ENCODE assay signal across 14 cellular contexts in the genomic region with DNA sequence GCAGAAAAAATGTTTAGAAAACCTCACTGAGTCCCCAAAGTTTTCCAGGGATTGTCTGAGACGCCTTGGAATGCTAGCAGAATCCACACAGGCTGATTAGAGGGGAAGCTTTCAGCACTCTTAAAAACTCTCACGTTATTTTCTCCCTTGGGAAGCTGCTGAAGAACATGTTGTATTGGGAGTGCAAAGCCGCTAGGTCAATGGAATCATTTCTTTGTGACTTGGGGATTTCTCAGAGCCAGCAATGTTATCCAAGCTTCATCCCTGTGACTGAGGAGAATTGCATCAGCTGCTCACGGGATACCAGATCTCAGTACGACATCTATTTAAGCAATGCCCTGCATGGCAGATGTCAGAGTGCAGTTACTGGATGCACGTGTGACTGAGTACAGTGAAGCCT.
DNase-seq lines count a peak whose midpoint lies in the region; ATAC-seq, FAIRE-seq and TF ChIP-seq lines count a peak whose summit lies in the region.
"Had no signal": no experiment of that assay in that cellular context is flagged by ENCODE, and none has a peak within 500 bp of the region (broad histone marks: within the 10 kb centered on the region; RNA-seq: fewer than 3 reads in every experiment).

No MANE protein-coding gene starts in this region.

- DNase-seq in SK-N-SH (peak; percentile 1), fibroblast of gingiva (ENCODE audit: low read depth) (peak; percentile 80), mucosa of gallbladder (ENCODE audit: low spot score) (peak; percentile 18), aorta (no peak), urothelium cell line (ENCODE audit: low spot score) (no peak)
- no peak for DNase-seq in activated T-cell treated with anti-CD3 and anti-CD28 coated beads, Interleukin-2, amount 50 U/mL, for 4 hours
- DNase-seq in CD4-positive, alpha-beta memory T cell: no peak
- DNase-seq: activated CD8-positive, alpha-beta T cell treated with anti-CD3 and anti-CD28 coated beads for 36 hours; activated naive CD8-positive, alpha-beta T cell treated with anti-CD3 and anti-CD28 coated beads for 36 hours; midbrain had no signal

- no peak overlapping the region for H3K27ac Mint-ChIP-seq in CD4-positive, alpha-beta memory T cell
- H3K27ac Mint-ChIP-seq: activated CD8-positive, alpha-beta T cell treated with anti-CD3 and anti-CD28 coated beads for 36 hours; activated naive CD8-positive, alpha-beta T cell treated with anti-CD3 and anti-CD28 coated beads for 36 hours; stimulated activated naive CD8-positive, alpha-beta T cell treated with anti-CD3 and anti-CD28 coated beads, Interleukin-15, Interleukin-2, amounts not matched to agents 100 ng/mL and 50 ng/mL, for 24 hours; T-helper 1 cell treated with Interleukin-12 subunit alpha and Interleukin-12 subunit beta and Interleukin-4 antibody, amounts not matched to agents 30 μg/mL and 1 μg/mL, for 36 hours had no signal

- no peaks in the 10 kb centered on the region for H3K9me3 ChIP-seq in SK-N-SH
- H3K9me3 ChIP-seq in aorta (ENCODE audit: control insufficient read depth, low read length): no peaks in the 10 kb centered on the region
- H3K9me3 ChIP-seq in CD4-positive, alpha-beta memory T cell (ENCODE audit: control insufficient read depth in 1 of 2, low read length in 2 of 2): no peaks in the 10 kb centered on the region

- no peaks in the 10 kb centered on the region for H3F3A ChIP-seq in SK-N-SH (replicated peaks; ENCODE audit: insufficient read depth)

- H3K9me2 ChIP-seq in SK-N-SH: no peaks in the 10 kb centered on the region

- intact Hi-C loops in aorta (cut with DNase I): loop anchor here in 1 of 2 donors (5.0 kb wide), 1 partner anchor 641 kb away; no protein-coding TSS in a partner anchor
- intact Hi-C loops in CD4-positive, alpha-beta memory T cell (cut with micrococcal nuclease): no loop called here

- H3K36me3 Mint-ChIP-seq in activated T-cell treated with anti-CD3 and anti-CD28 coated beads, Interleukin-2, amount 50 U/mL, for 4 hours (ENCODE audit: insufficient read depth): no peaks in the 10 kb centered on the region
- H3K36me3 Mint-ChIP-seq in CD4-positive, alpha-beta memory T cell: no peaks in the 10 kb centered on the region
- H3K36me3 Mint-ChIP-seq: activated naive CD8-positive, alpha-beta T cell treated with anti-CD3 and anti-CD28 coated beads for 36 hours had no signal

- POLR2A ChIA-PET in SK-N-SH (lab: Yijun Ruan, JAX): no interaction called here
- POLR2A ChIA-PET in CD4-positive, alpha-beta memory T cell (lab: Charles Lee; ENCODE audit: partially characterized antibody): no interaction called here

- H3K4me3 Mint-ChIP-seq in activated T-cell treated with anti-CD3 and anti-CD28 coated beads, Interleukin-2, amount 50 U/mL, for 4 hours: no peak overlapping the region
- no peak overlapping the region for H3K4me3 Mint-ChIP-seq in CD4-positive, alpha-beta memory T cell
- H3K4me3 Mint-ChIP-seq: activated CD8-positive, alpha-beta T cell treated with anti-CD3 and anti-CD28 coated beads for 36 hours; activated naive CD8-positive, alpha-beta T cell treated with anti-CD3 and anti-CD28 coated beads for 36 hours; stimulated activated naive CD8-positive, alpha-beta T cell treated with anti-CD3 and anti-CD28 coated beads, Interleukin-15, Interleukin-2, amounts not matched to agents 100 ng/mL and 50 ng/mL, for 24 hours; T-helper 1 cell treated with Interleukin-12 subunit alpha and Interleukin-12 subunit beta and Interleukin-4 antibody, amounts not matched to agents 30 μg/mL and 1 μg/mL, for 36 hours had no signal

- no peak overlapping the region for H2AFZ ChIP-seq in SK-N-SH (ENCODE audit: low read depth)

- no peaks in the 10 kb centered on the region for H3K27me3 Mint-ChIP-seq in activated T-cell treated with anti-CD3 and anti-CD28 coated beads, Interleukin-2, amount 50 U/mL, for 4 hours (ENCODE audit: low read depth)
- H3K27me3 Mint-ChIP-seq in CD4-positive, alpha-beta memory T cell: peaks cover 0 to 1% of the 10 kb centered on the region in 2 donors
- H3K27me3 Mint-ChIP-seq: activated CD8-positive, alpha-beta T cell treated with anti-CD3 and anti-CD28 coated beads for 36 hours; activated naive CD8-positive, alpha-beta T cell treated with anti-CD3 and anti-CD28 coated beads for 36 hours; stimulated activated naive CD8-positive, alpha-beta T cell treated with anti-CD3 and anti-CD28 coated beads, Interleukin-15, Interleukin-2, amounts not matched to agents 100 ng/mL and 50 ng/mL, for 24 hours had no signal

- peaks cover 8% of the 10 kb centered on the region for H3K9me3 Mint-ChIP-seq in activated T-cell treated with anti-CD3 and anti-CD28 coated beads, Interleukin-2, amount 50 U/mL, for 4 hours
- peaks cover 0 to 28% (median 9%) of the 10 kb centered on the region in 8 donors for H3K9me3 Mint-ChIP-seq in CD4-positive, alpha-beta memory T cell

- no peak for TF ChIP-seq EP300 in SK-N-SH (IDR thresholded peaks at IDR 0.05; ENCODE audit: borderline replicate concordance in 1 of 2, low read depth in 1 of 2, low read length in 1 of 2)

- H3K27me3 ChIP-seq in SK-N-SH (ENCODE audit: insufficient read depth) (no peaks in the 10 kb centered on the region), aorta (ENCODE audit: control insufficient read depth in 1 of 2, insufficient read depth in 2 of 2, low read length in 1 of 2) (no peaks in the 10 kb centered on the region)
- H3K27me3 ChIP-seq in CD4-positive, alpha-beta memory T cell (ENCODE audit: insufficient read depth, low read length): no peaks in the 10 kb centered on the region

- WGBS in SK-N-SH (ENCODE audit: low lambda C conversion rate): 50% methylated on average over 6 of the region's 6 CpGs
- 3 to 7% methylated on average over 6 of the region's 6 CpGs for WGBS in aorta, 2 donors

- H3K27ac ChIP-seq in SK-N-SH (ENCODE audit: low read depth in 2 of 2, low read length in 1 of 2): no peak overlapping the region
- H3K27ac ChIP-seq in aorta (ENCODE audit: low read depth in 1 of 2, low read length in 2 of 2): peak overlapping the region; percentile 1 to 33
- no peak overlapping the region for H3K27ac ChIP-seq in CD4-positive, alpha-beta memory T cell (ENCODE audit: low read depth, low read length)
- H3K27ac ChIP-seq: KMS-11 had no signal

- H4K20me1 ChIP-seq in SK-N-SH (ENCODE audit: insufficient read depth): no peaks in the 10 kb centered on the region

- no peak overlapping the region for H3K4me2 ChIP-seq in SK-N-SH
- H3K4me2 ChIP-seq: KMS-11 had no signal

- no peak for TF ChIP-seq CTCF in SK-N-SH (IDR thresholded peaks at IDR 0.05)

- no peak overlapping the region for H3K4me3 ChIP-seq in SK-N-SH (ENCODE audit: low read depth in 2 of 2, low read length in 1 of 2)
- no peak overlapping the region for H3K4me3 ChIP-seq in aorta (ENCODE audit: low read length in 2 of 2)
- no peak overlapping the region for H3K4me3 ChIP-seq in CD4-positive, alpha-beta memory T cell (ENCODE audit: low read length in 2 of 2)

- H3K79me2 ChIP-seq in SK-N-SH (ENCODE audit: insufficient read depth): no peaks in the 10 kb centered on the region

- FAIRE-seq in urothelium cell line (lab: Jason Lieb, UNC): no peak

- H3K9ac ChIP-seq in SK-N-SH: no peak overlapping the region
- H3K9ac ChIP-seq: KMS-11 had no signal

- H3K36me3 ChIP-seq in SK-N-SH (replicated peaks in 1 of 2; ENCODE audit: control insufficient read depth in 1 of 2, insufficient read depth in 2 of 2, low read length in 1 of 2) (no peaks in the 10 kb centered on the region), aorta (ENCODE audit: control insufficient read depth in 1 of 2, insufficient read depth in 2 of 2, low read length in 1 of 2) (no peaks in the 10 kb centered on the region)
- H3K36me3 ChIP-seq in CD4-positive, alpha-beta memory T cell (ENCODE audit: insufficient read depth, low read length): no peaks in the 10 kb centered on the region

- no peak for TF ChIP-seq RAD21 in SK-N-SH (IDR thresholded peaks at IDR 0.05; ENCODE audit: low read length)

- ATAC-seq in SK-N-SH treated with all-trans-retinoic acid at 6 μM for 48 hours (no peak), aorta (ENCODE audit: low FRiP score) (peak; percentile 92)
- ATAC-seq in activated T-cell treated with anti-CD3 and anti-CD28 coated beads, Interleukin-2, amount 50 U/mL, for 4 hours: no peak
- ATAC-seq: activated CD8-positive, alpha-beta T cell treated with anti-CD3 and anti-CD28 coated beads for 36 hours had no signal

- H3K4me1 Mint-ChIP-seq in activated T-cell treated with anti-CD3 and anti-CD28 coated beads, Interleukin-2, amount 50 U/mL, for 4 hours (ENCODE audit: low read depth): no peaks in the 10 kb centered on the region
- H3K4me1 Mint-ChIP-seq in CD4-positive, alpha-beta memory T cell: no peaks in the 10 kb centered on the region
- H3K4me1 Mint-ChIP-seq: activated naive CD8-positive, alpha-beta T cell treated with anti-CD3 and anti-CD28 coated beads for 36 hours had no signal

- no peaks in the 10 kb centered on the region; a peak in 2 of 4 replicates for H3K4me1 ChIP-seq in SK-N-SH (ENCODE audit: control insufficient read depth in 1 of 2, insufficient read depth in 2 of 2, low read depth in 1 of 2, low read length in 1 of 2)
- H3K4me1 ChIP-seq in aorta (ENCODE audit: control insufficient read depth in 1 of 2, insufficient read depth in 2 of 2, low read length in 2 of 2): peaks cover 2 to 10% of the 10 kb centered on the region in 2 donors
- no peaks in the 10 kb centered on the region for H3K4me1 ChIP-seq in CD4-positive, alpha-beta memory T cell (ENCODE audit: insufficient read depth, low read length)

- CTCF ChIA-PET in SK-N-SH (lab: Yijun Ruan, JAX): interaction anchor here (1.1 to 1.9 kb wide), 2 partner anchors 8 to 672 kb away, joined by 3 to 5 read pairs; no protein-coding TSS in a partner anchor
- CTCF ChIA-PET in CD4-positive, alpha-beta memory T cell (lab: Charles Lee; ENCODE audit: partially characterized antibody): no interaction called here

TF ChIP-seq in SK-N-SH, 30 proteins besides CTCF, POLR2A, EP300 and RAD21:
- TF ChIP-seq MXI1 (IDR thresholded peaks at IDR 0.05; ENCODE audit: low read depth, low read length): peak; percentile 41; the same call in 1 of the 2 replicates
- TF ChIP-seq EZH2phosphoT487 (IDR thresholded peaks at IDR 0.05; ENCODE audit: borderline replicate concordance, low read depth): no peak
- TF ChIP-seq GATA2 (CRISPR knock-in tag; IDR thresholded peaks at IDR 0.05): peak; percentile 26; the same call in 1 of the 2 replicates

TF ChIP-seq in SK-N-SH treated with all-trans-retinoic acid at 6 μM for 48 hours, 23 proteins besides CTCF, POLR2A, EP300 and RAD21:
- TF ChIP-seq ZNF8 (CRISPR knock-in tag; IDR thresholded peaks at IDR 0.05) (no peak), OSR1 (CRISPR knock-in tag; IDR thresholded peaks at IDR 0.05) (no peak), SNAI2 (CRISPR knock-in tag; IDR thresholded peaks at IDR 0.05) (no peak), RARB (CRISPR knock-in tag; IDR thresholded peaks at IDR 0.05) (no peak), CSDC2 (CRISPR knock-in tag; IDR thresholded peaks at IDR 0.05) (no peak), BACH2 (CRISPR knock-in tag; IDR thresholded peaks at IDR 0.05; ENCODE audit: borderline replicate concordance) (no peak)

Comparison
In these comparisons a context has a peak if more than half of its experiments do, and no peak if none do; other contexts are left out.
1. DNase-seq: peak in SK-N-SH (single experiment), fibroblast of gingiva (single experiment) and mucosa of gallbladder (single experiment); none in aorta (0 of 2), activated T-cell treated with anti-CD3 and anti-CD28 coated beads, Interleukin-2, amount 50 U/mL, for 4 hours (single experiment), urothelium cell line (single experiment) and CD4-positive, alpha-beta memory T cell (0 of 5).
2. H3K27ac ChIP-seq: peak in aorta (2 of 2); none in SK-N-SH (0 of 2) and CD4-positive, alpha-beta memory T cell (single experiment).